ENCODE assay signal across 10 cellular contexts in the genomic region with DNA sequence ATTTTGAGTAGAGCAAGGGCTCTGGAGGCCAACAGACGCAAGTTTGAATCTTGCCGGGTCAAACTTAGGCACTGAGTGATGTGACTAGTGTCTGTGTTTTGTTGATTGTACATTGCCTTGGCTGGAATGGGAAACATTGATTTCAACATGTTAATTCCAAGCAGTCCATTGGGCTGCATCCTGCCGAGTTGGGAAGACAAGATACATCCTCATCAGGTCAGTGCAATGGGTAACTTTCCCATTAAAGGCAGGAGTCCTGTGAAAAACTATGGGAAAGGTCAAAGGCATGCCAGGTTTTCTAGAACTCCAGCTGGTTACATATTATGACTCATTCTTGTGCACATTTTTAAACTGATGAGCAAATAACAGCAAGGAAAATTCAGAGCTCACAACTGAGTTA.
DNase-seq lines count a peak whose midpoint lies in the region; ATAC-seq and TF ChIP-seq lines count a peak whose summit lies in the region.
"Had no signal": no experiment of that assay in that cellular context is flagged by ENCODE, and none has a peak within 500 bp of the region (broad histone marks: within the 10 kb centered on the region; RNA-seq: fewer than 3 reads in every experiment).

No MANE protein-coding gene starts in this region.

- H3K27me3 ChIP-seq in RWPE2 (ENCODE audit: insufficient read depth, poor library complexity, severe bottlenecking): no peaks in the 10 kb centered on the region

- H3K27me3 Mint-ChIP-seq in nephron progenitor cell (ENCODE audit: low read depth, poor library complexity) (no peaks in the 10 kb centered on the region), glutamatergic neuron (ENCODE audit: unreplicated experiment) (peaks cover 1% of the 10 kb centered on the region)

- H3K4me1 Mint-ChIP-seq in nephron progenitor cell (peaks cover 27% of the 10 kb centered on the region), glutamatergic neuron (ENCODE audit: low read depth, unreplicated experiment) (peaks cover 4% of the 10 kb centered on the region)

- peak overlapping the region; percentile 46 for H3K27ac ChIP-seq in RWPE2 (ENCODE audit: poor library complexity, severe bottlenecking)

- DNase-seq in GM04503 (ENCODE audit: low read depth) (peak; percentile 74), RWPE2 (ENCODE audit: low spot score) (no peak), fibroblast of gingiva (ENCODE audit: low read depth) (peak; percentile 63), skeletal muscle cell (ENCODE audit: low read depth) (peak; percentile 75), nephron progenitor cell (no peak), glutamatergic neuron (no peak), Kasumi-1 (lab: John Stamatoyannopoulos, UW) (no peak)
- DNase-seq: activated CD8-positive, alpha-beta memory T cell treated with anti-CD3 and anti-CD28 coated beads, Interleukin-2, amount 50 U/mL, for 4 hours; NCI-H524; posterior cingulate gyrus had no signal

- TF ChIP-seq CTCF in RWPE2 (IDR thresholded peaks at IDR 0.05; ENCODE audit: poor library complexity, severe bottlenecking) (no peak), nephron progenitor cell (IDR thresholded peaks at IDR 0.05) (no peak), glutamatergic neuron (IDR thresholded peaks at IDR 0.05; ENCODE audit: partially characterized antibody, unreplicated experiment) (no peak)

- no peaks in the 10 kb centered on the region for H3K9me3 ChIP-seq in RWPE2 (ENCODE audit: severe bottlenecking)

- peaks cover 18% of the 10 kb centered on the region for H3K4me1 ChIP-seq in RWPE2 (ENCODE audit: insufficient read depth, poor library complexity, severe bottlenecking)

- no peaks in the 10 kb centered on the region for H3K36me3 ChIP-seq in RWPE2 (ENCODE audit: low read depth)

- H3K36me3 Mint-ChIP-seq in nephron progenitor cell (ENCODE audit: low read depth) (peaks cover 10% of the 10 kb centered on the region), glutamatergic neuron (ENCODE audit: unreplicated experiment) (peaks cover 5% of the 10 kb centered on the region)

- H3K9me3 Mint-ChIP-seq in nephron progenitor cell (peaks cover 18% of the 10 kb centered on the region), glutamatergic neuron (ENCODE audit: unreplicated experiment) (no peaks in the 10 kb centered on the region)

- no peak overlapping the region for H3K4me3 ChIP-seq in RWPE2 (ENCODE audit: severe bottlenecking)
- no peak overlapping the region for H3K4me3 ChIP-seq in skeletal muscle cell (ENCODE audit: low read depth, low read length)

- H3K4me3 Mint-ChIP-seq in nephron progenitor cell: no peak overlapping the region
- no peak overlapping the region for H3K4me3 Mint-ChIP-seq in glutamatergic neuron (ENCODE audit: unreplicated experiment)

- H3K27ac Mint-ChIP-seq in nephron progenitor cell (no peak overlapping the region), glutamatergic neuron (ENCODE audit: unreplicated experiment) (no peak overlapping the region)

- ATAC-seq in RWPE2 (ENCODE audit: low read depth): peak; percentile 77

Comparison
In these comparisons a context has a peak if more than half of its experiments do, and no peak if none do; other contexts are left out.
1. DNase-seq: peak in GM04503 (single experiment), fibroblast of gingiva (single experiment) and skeletal muscle cell (single experiment); none in RWPE2 (single experiment), nephron progenitor cell (single experiment), glutamatergic neuron (single experiment) and Kasumi-1 (0 of 2).